In the genomic region with DNA sequence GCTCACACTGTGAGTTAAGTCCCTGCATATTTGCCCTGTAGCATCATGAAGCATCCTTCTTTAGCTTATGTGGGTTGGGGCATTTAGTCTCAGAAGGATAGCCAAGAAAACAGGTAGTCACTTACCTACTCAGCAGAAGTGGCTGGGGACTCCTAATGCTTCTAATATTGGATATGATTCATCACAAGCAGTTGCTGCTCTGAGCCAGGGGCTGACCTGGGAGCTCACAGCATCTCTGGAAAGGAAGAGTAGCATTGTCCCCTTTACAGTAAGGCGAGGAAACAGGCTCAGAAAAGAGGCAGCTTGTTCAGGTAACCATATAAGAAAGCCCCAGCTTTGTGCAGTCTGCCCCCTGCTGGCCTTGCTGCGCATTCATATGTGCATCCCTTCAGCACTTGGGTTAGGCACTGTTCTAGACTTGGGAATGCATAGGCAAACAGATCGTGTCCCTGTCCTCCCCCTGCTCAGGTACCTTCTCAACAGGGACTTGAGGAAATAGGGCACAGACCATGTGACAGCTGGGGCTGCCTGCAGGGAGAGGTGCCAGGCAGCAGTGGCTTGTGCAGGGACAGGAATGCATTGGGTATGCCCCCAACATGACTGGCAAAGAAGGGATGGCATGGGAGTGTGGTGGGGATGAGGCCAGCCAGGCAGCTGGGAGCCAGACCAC, we compare ENCODE assay signal across 8 cellular contexts. TPM values are rescaled to one million over a fixed set of nuclear protein-coding genes. Genes with fewer than 3 reads are reported as not detected.
DNase-seq lines count a peak whose midpoint lies in the region; ATAC-seq, FAIRE-seq and TF ChIP-seq lines count a peak whose summit lies in the region.

No MANE protein-coding gene starts in this region.

- no peaks in the 10 kb centered on the region for H3K4me1 ChIP-seq in ascending aorta

- FAIRE-seq in GM12891 (lab: Jason Lieb, UNC): peak; percentile 95

- H3K27ac ChIP-seq in ascending aorta: no peak overlapping the region

- no peaks in the 10 kb centered on the region for H3K9me3 ChIP-seq in ascending aorta

- DNase-seq in A172 (ENCODE audit: low spot score) (peak; percentile 35), GM12891 (ENCODE audit: insufficient read length, low spot score) (no peak), HUDEP-2 (lab: John Stamatoyannopoulos, UW; ENCODE audit: unreplicated experiment in 76 of 76) (peak in 69 of 76 experiments; percentile 1 to 75 (median 49)), T-helper 2 cell (peak; percentile 48 to 77 (median 69)), ascending aorta (ENCODE audit: low spot score in 2 of 2) (peak in 1 of 2 donors; percentile 83), iPS DF 4.7 (ENCODE audit: extremely low read depth, low spot score) (peak; percentile 38)
- peak; percentile 59 to 79 (median 72) for DNase-seq in stimulated activated CD4-positive, alpha-beta T cell treated with anti-CD3 and anti-CD28 coated beads, Interleukin-12 subunit alpha, Interleukin-12 subunit beta, amount 100 ng/mL, for 48 hours (ENCODE audit: low read depth in 2 of 3, low spot score in 1 of 3)

- no peak for ATAC-seq in HG03469 (IDR thresholded peaks at IDR 0.05; ENCODE audit: unreplicated experiment)

- no peak overlapping the region for H3K4me3 ChIP-seq in ascending aorta

- intact Hi-C loops in ascending aorta (cut with DNase I): loop anchor here (1.0 to 5.0 kb wide), 2 partner anchors 92 to 154 kb away; a partner anchor contains a TSS

- TF ChIP-seq CTCF in ascending aorta (IDR thresholded peaks at IDR 0.05): peak; percentile 79 to 84 (median 84)

- peaks cover 56 to 74% of the 10 kb centered on the region in 2 donors for H3K36me3 ChIP-seq in ascending aorta

- no peak for TF ChIP-seq POLR2A in GM12891 (IDR thresholded peaks at IDR 0.05; ENCODE audit: low read depth, low read length)

- H3K27me3 ChIP-seq in ascending aorta: no peaks in the 10 kb centered on the region

TF ChIP-seq in GM12891, 5 proteins besides CTCF, POLR2A, EP300 and RAD21:
- TF ChIP-seq POU2F2 (IDR thresholded peaks at IDR 0.05; ENCODE audit: low read depth, low read length) (no peak), PAX5 (IDR thresholded peaks at IDR 0.05; ENCODE audit: insufficient read depth, low read length, severe bottlenecking) (no peak), POLR2AphosphoS5 (IDR thresholded peaks at IDR 0.05; ENCODE audit: low read depth, low read length) (no peak), SPI1 (IDR thresholded peaks at IDR 0.05; ENCODE audit: low read depth, low read length) (0 out of 2 replicates have a peak, but pooled peaks have one; percentile 7)
TF ChIP-seq in GM12891: peak in this region for 1.

RNA-seq across cellular contexts. Expression of a gene that starts 35.7 kb away (rescaled TPM):
- total RNA-seq in A172 (2014; rRNA removed; shearing (Covaris generic)): 54.7 and 59.1 TPM in 2 replicates
- polyA plus RNA-seq in GM12891 (2012; ENCODE audit: low read depth, missing spikeins): 14.7 TPM
- total RNA-seq in ascending aorta: 26.4 TPM
